ENCODE assay signal across 17 cellular contexts in genomic region chr11:2367266-2368160, GRCh38. TPM values are rescaled to one million over a fixed set of nuclear protein-coding genes. Genes with fewer than 3 reads are reported as not detected.
A peak's percentile ranks its signal among the peaks of the same experiment; 100 is the strongest.
DNase-seq lines count a peak whose midpoint lies in the region; ATAC-seq lines count a peak whose summit lies in the region.
"Had no signal": no experiment of that assay in that cellular context is flagged by ENCODE, and none has a peak within 500 bp of the region (broad histone marks: within the 10 kb centered on the region; RNA-seq: fewer than 3 reads in every experiment).

No MANE protein-coding gene starts in this region.

- no peak overlapping the region for H3K4me3 ChIP-seq in H7 (ENCODE audit: insufficient read depth, low read depth, low read length)

- peak; percentile 40 for ATAC-seq in Right ventricle myocardium superior (ENCODE audit: poor library complexity)
- peak; percentile 67 for ATAC-seq in left lobe of liver
- ATAC-seq in sciatic nerve, result no peak
- no peak for ATAC-seq in HG03135 (IDR thresholded peaks at IDR 0.05; ENCODE audit: unreplicated experiment)

- intact Hi-C loops in Right ventricle myocardium superior (cut with DNase I) (no loop called here), sciatic nerve (cut with DNase I) (no loop called here)

- H3K27me3 ChIP-seq in H7 (ENCODE audit: control insufficient read depth, insufficient read depth, low read length), result no peaks in the 10 kb centered on the region

- H3K36me3 ChIP-seq in H7 (replicated peaks; ENCODE audit: control insufficient read depth, insufficient read depth, low read length), result no peaks in the 10 kb centered on the region

- DNase-seq in H7, result peak; percentile 36
- no peak for DNase-seq in Right ventricle myocardium superior
- DNase-seq in left lobe of liver (ENCODE audit: low spot score), result peak; percentile 73
- DNase-seq in sciatic nerve (ENCODE audit: low spot score), result peak; percentile 54
- no peak for DNase-seq in foreskin melanocyte
- no peak for DNase-seq in NCI-H1092 (lab: John Stamatoyannopoulos, UW)
- DNase-seq: Caco-2; CD4-positive, CD25-positive, alpha-beta regulatory T cell; DMS153; MV-4-11; NCI-H1436; NCI-H2029; NCI-H2171; NCI-H446; NCI-H69; SIG-M5 had no signal

RNA-seq across cellular contexts. Expression of gene CD81, which starts 9.6 kb away (rescaled TPM):
- 157 and 165 TPM in 2 replicates for total RNA-seq in H7 (2014; rRNA removed; shearing (Covaris generic))
- 457 TPM for total RNA-seq in Right ventricle myocardium superior
- 564 TPM for total RNA-seq in left lobe of liver
- 618 TPM for total RNA-seq in sciatic nerve

RNA-seq across cellular contexts. Expression of gene TSSC4, which starts 33.0 kb away (rescaled TPM):
- total RNA-seq in H7 (2014; rRNA removed; shearing (Covaris generic)), result 60.5 and 62.5 TPM in 2 replicates
- total RNA-seq in Right ventricle myocardium superior (36.2 TPM), left lobe of liver (24.8 TPM), sciatic nerve (41.0 TPM)

Comparison
In these comparisons a context has a peak if more than half of its experiments do, and no peak if none do; other contexts are left out.
1. DNase-seq: peak in H7 (single experiment), left lobe of liver (single experiment) and sciatic nerve (single experiment); none in Right ventricle myocardium superior (single experiment), foreskin melanocyte (single experiment) and NCI-H1092 (single experiment).
2. ATAC-seq: peak in Right ventricle myocardium superior (single experiment) and left lobe of liver (single experiment); none in sciatic nerve (single experiment) and HG03135 (single experiment).